1 cellular context compared by ENCODE assay signal in genomic region chr2:47864566-47864965, GRCh38.
TF ChIP-seq lines count a peak whose summit lies in the region.

No MANE protein-coding gene starts in this region.

TF ChIP-seq in GM12878, 131 proteins besides CTCF, POLR2A, EP300 and RAD21:
- TF ChIP-seq JUNB (IDR thresholded peaks at IDR 0.05) = peak; percentile 29; the same call in 1 of the 2 replicates
- no peak for TF ChIP-seq MYC (IDR thresholded peaks at IDR 0.05; ENCODE audit: insufficient read depth, insufficient read length, insufficient replicate concordance, low read length, severe bottlenecking)
